Comparison of ENCODE assay signal across 16 cellular contexts in the genomic region with DNA sequence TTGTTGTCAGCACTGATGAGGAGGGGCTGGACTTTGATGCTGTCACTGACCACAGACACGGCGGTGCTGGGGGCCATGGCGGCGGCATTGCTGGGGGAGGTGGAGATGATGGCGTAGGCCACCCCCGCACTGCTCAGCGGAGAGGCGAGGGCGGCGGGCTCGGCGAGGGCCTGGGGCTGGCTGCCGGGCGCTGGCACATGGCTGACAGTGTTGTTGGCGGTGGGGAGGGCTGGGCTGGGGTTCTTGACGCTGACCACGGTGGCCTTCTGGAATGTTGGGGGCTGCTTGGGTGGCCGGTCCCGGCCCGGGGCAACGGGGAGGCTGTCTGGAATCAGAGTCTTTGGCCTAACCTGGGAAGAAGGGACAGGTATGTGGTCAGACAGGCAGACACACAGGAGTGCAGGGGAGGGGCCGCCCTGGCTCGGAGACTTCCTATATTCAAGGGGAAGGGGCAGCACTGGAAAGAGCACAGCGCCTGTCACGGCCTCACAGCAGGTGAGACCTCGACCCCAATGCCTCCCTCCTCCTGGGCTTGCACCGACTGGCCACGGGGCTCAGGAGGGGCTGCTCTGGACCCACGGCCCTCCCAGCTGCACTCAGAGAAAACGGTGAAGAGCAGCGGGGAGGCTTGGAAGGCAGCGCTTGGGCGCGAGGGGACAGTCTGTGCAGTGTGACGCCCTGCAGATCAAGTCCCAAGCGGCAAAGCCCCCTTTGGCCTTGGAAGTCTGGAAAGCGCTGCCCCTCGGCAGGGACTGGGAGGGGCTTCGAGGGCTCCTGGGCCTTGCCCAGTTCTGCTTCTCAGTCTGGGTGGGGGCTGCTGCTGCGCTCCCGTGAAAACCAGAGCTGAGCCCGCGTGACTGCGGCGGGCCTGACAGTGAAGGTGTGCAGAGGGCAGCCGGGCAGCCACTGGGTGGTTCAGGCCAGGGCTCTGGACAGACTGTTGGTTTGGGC.
"Had no signal": no experiment of that assay in that cellular context is flagged by ENCODE, and none has a peak within 500 bp of the region (broad histone marks: within the 10 kb centered on the region; RNA-seq: fewer than 3 reads in every experiment).

No MANE protein-coding gene starts in this region.

- H3K27me3 ChIP-seq: colonic mucosa, esophagus muscularis mucosa, neural progenitor cell, pancreas, transverse colon had no signal

- H3K36me3 Mint-ChIP-seq: activated naive CD4-positive, alpha-beta T cell treated with anti-CD3 and anti-CD28 coated beads, Interleukin-2, amount 50 U/mL, for 24 hours had no signal

- H3K27ac Mint-ChIP-seq: activated naive CD4-positive, alpha-beta T cell treated with anti-CD3 and anti-CD28 coated beads, Interleukin-2, amount 50 U/mL, for 24 hours; activated T-helper 2 cell treated with anti-CD3 and anti-CD28 coated beads, Interferon-gamma antibody, Interleukin-2, Interleukin-4, amounts not matched to agents 10 μg/mL and 5 μg/mL and 100 μg/mL, durations not matched to agents 14 hours and 24 hours and 36 hours; neural progenitor cell; T-helper 2 cell treated with Interferon-gamma antibody and Interleukin-4, amounts not matched to agents 5 μg/mL and 100 μg/mL, for 36 hours had no signal

- H3K9me3 Mint-ChIP-seq: activated naive CD4-positive, alpha-beta T cell treated with anti-CD3 and anti-CD28 coated beads, Interleukin-2, amount 50 U/mL, for 24 hours; activated T-helper 2 cell treated with anti-CD3 and anti-CD28 coated beads, Interferon-gamma antibody, Interleukin-2, Interleukin-4, amounts not matched to agents 10 μg/mL and 5 μg/mL and 100 μg/mL, durations not matched to agents 14 hours and 24 hours and 36 hours; T-helper 2 cell treated with Interferon-gamma antibody and Interleukin-4, amounts not matched to agents 5 μg/mL and 100 μg/mL, for 36 hours had no signal

- H3K27ac ChIP-seq: colonic mucosa, esophagus muscularis mucosa, neural progenitor cell, pancreas, skin epidermis, transverse colon had no signal

- H3K4me1 ChIP-seq: colonic mucosa, esophagus muscularis mucosa, neural progenitor cell, pancreas, transverse colon had no signal

- H3K4me1 Mint-ChIP-seq: activated naive CD4-positive, alpha-beta T cell treated with anti-CD3 and anti-CD28 coated beads, Interleukin-2, amount 50 U/mL, for 24 hours; neural progenitor cell had no signal

- H3K9me3 ChIP-seq: colonic mucosa, pancreas, transverse colon had no signal

- H3K4me3 Mint-ChIP-seq: activated naive CD4-positive, alpha-beta T cell treated with anti-CD3 and anti-CD28 coated beads, Interleukin-2, amount 50 U/mL, for 24 hours; neural progenitor cell; T-helper 2 cell treated with Interferon-gamma antibody and Interleukin-4, amounts not matched to agents 5 μg/mL and 100 μg/mL, for 36 hours had no signal

- H3K36me3 ChIP-seq: colonic mucosa, pancreas, transverse colon had no signal

- DNase-seq: activated CD4-positive, alpha-beta T cell treated with anti-CD3 and anti-CD28 coated beads, Interleukin-2, amount 50 U/mL, for 4 hours; amniotic stem cell; caudate nucleus; colonic mucosa; stimulated activated CD4-positive, alpha-beta T cell treated with anti-CD3 and anti-CD28 coated beads, Interleukin-4, amount 100 ng/mL, for 24 hours; stimulated activated naive CD4-positive, alpha-beta T cell treated with Interleukin-2 at 50 U/mL for 16 hours; substantia nigra; transverse colon had no signal

- H3K27me3 Mint-ChIP-seq: activated naive CD4-positive, alpha-beta T cell treated with anti-CD3 and anti-CD28 coated beads, Interleukin-2, amount 50 U/mL, for 24 hours had no signal

- H3K4me3 ChIP-seq: colonic mucosa, esophagus muscularis mucosa, neural progenitor cell, pancreas, skin epidermis, transverse colon had no signal

- ATAC-seq: activated CD4-positive, CD25-positive, alpha-beta regulatory T cell treated with anti-CD3 and anti-CD28 coated beads, Interleukin-2, amount 50 U/mL, for 24 hours; pancreas had no signal
